6 cellular contexts compared by ENCODE assay signal in the genomic region with DNA sequence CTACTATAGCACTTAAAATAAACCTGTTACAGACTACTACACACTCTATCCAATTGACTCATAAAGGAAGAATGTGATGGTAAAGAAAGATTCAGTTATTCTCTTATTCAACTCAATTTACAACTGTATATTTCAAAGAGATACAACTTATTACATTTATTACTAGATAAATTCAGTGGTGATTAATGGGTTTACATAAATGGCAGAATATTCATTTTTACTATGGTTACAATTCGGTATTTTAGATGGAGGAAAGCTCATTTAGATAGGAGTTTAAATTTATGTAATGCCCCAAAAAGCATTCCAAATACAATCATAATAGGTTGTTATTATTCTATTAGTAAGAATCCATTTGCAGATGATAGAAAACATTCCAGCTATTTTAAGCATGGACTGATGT.
"Had no signal": no experiment of that assay in that cellular context is flagged by ENCODE, and none has a peak within 500 bp of the region (broad histone marks: within the 10 kb centered on the region; RNA-seq: fewer than 3 reads in every experiment).

No MANE protein-coding gene starts in this region.

- DNase-seq: IMR-90, KBM-7 had no signal

- ATAC-seq: HepG2, K562 had no signal

- H3K4me3 ChIP-seq: K562 had no signal

- H3K27ac ChIP-seq: HL-60 had no signal

- FAIRE-seq: HepG2, HTR-8/SVneo, K562 had no signal
